Comparison of ENCODE assay signal across 1 cellular context in the genomic region with DNA sequence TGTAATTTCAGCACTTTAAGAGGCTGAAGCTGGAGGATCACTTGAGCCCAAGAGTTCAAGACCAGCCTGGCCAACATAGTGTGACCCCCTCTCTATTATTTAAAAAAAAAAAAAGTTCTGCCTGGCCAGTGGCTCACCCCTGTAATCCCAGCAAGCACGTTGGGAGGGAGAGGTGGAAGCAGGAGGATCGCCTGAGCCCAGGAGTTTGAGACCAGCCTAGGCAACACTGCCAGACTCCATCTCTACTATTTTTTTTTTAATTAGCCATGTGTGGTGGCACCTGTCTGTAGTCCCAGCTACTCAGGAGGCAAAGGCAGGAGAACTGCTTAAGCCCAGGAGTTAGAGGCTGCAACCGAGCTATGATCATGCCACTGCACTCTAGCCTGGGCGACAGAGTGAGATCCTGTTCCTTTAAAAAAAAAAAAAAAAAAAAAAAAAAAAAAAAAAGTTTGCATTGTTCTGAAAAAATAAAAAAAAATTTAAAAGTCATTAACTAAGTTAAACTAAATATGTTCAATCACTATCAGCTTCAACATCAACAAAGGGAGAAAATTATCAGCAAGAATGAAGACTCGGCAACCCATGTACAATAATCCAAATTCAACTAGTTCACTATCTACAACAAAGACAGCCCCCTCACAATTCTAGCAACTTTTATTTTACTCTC.
TF ChIP-seq lines count a peak whose summit lies in the region.

No MANE protein-coding gene starts in this region.

TF ChIP-seq in SK-N-SH, 30 proteins besides CTCF, POLR2A, EP300 and RAD21 (continued from another document):
- TF ChIP-seq, protein P1, sequence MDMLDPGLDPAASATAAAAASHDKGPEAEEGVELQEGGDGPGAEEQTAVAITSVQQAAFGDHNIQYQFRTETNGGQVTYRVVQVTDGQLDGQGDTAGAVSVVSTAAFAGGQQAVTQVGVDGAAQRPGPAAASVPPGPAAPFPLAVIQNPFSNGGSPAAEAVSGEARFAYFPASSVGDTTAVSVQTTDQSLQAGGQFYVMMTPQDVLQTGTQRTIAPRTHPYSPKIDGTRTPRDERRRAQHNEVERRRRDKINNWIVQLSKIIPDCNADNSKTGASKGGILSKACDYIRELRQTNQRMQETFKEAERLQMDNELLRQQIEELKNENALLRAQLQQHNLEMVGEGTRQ (IDR thresholded peaks at IDR 0.05; ENCODE audit: borderline replicate concordance, low read depth, low read length), result no peak
- TF ChIP-seq RFX5 (IDR thresholded peaks at IDR 0.05; ENCODE audit: low read length), result no peak
- TF ChIP-seq SMC3 (IDR thresholded peaks at IDR 0.05; ENCODE audit: low read depth, low read length), result no peak
- no peak for TF ChIP-seq MAX (IDR thresholded peaks at IDR 0.05; ENCODE audit: low read depth)
- TF ChIP-seq MEF2A (IDR thresholded peaks at IDR 0.05; ENCODE audit: borderline replicate concordance, low read depth), result no peak
- no peak for TF ChIP-seq TCF12 (IDR thresholded peaks at IDR 0.05)
- TF ChIP-seq NFIC (IDR thresholded peaks at IDR 0.05; ENCODE audit: borderline replicate concordance), result no peak
- TF ChIP-seq EZH2phosphoT487 (IDR thresholded peaks at IDR 0.05; ENCODE audit: borderline replicate concordance, low read depth), result no peak
- TF ChIP-seq, protein P2, sequence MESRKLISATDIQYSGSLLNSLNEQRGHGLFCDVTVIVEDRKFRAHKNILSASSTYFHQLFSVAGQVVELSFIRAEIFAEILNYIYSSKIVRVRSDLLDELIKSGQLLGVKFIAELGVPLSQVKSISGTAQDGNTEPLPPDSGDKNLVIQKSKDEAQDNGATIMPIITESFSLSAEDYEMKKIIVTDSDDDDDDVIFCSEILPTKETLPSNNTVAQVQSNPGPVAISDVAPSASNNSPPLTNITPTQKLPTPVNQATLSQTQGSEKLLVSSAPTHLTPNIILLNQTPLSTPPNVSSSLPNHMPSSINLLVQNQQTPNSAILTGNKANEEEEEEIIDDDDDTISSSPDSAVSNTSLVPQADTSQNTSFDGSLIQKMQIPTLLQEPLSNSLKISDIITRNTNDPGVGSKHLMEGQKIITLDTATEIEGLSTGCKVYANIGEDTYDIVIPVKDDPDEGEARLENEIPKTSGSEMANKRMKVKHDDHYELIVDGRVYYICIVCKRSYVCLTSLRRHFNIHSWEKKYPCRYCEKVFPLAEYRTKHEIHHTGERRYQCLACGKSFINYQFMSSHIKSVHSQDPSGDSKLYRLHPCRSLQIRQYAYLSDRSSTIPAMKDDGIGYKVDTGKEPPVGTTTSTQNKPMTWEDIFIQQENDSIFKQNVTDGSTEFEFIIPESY (IDR thresholded peaks at IDR 0.05; ENCODE audit: borderline replicate concordance, low read depth), result no peak
- no peak for TF ChIP-seq TAF1 (IDR thresholded peaks at IDR 0.05; ENCODE audit: borderline replicate concordance, low read depth, low read length)
